26 cellular contexts compared by ENCODE assay signal in genomic region chr2:215697496-215697895, GRCh38.
"Had no signal": no experiment of that assay in that cellular context is flagged by ENCODE, and none has a peak within 500 bp of the region (broad histone marks: within the 10 kb centered on the region; RNA-seq: fewer than 3 reads in every experiment).

No MANE protein-coding gene starts in this region.

- H3K27me3 ChIP-seq: colonic mucosa, dorsolateral prefrontal cortex, left lung, pancreas, suprapubic skin, tibial artery had no signal

- H3K36me3 ChIP-seq: colonic mucosa, left lung, lower lobe of right lung, neutrophil, pancreas, suprapubic skin, tibial artery had no signal

- H3K27me3 Mint-ChIP-seq: activated CD4-positive, alpha-beta memory T cell treated with anti-CD3 and anti-CD28 coated beads for 36 hours; T-helper 17 cell had no signal

- H3K9me3 ChIP-seq: colonic mucosa, left lung, lower lobe of right lung, neutrophil, pancreas, psoas muscle, suprapubic skin, tibial artery had no signal

- H3K27ac Mint-ChIP-seq: activated CD4-positive, alpha-beta memory T cell treated with anti-CD3 and anti-CD28 coated beads for 36 hours; activated CD4-positive, alpha-beta T cell treated with anti-CD3 and anti-CD28 coated beads, Interleukin-2, amount 10 ng/mL, durations not matched to agents 24 days and 14 days; activated naive CD4-positive, alpha-beta T cell treated with anti-CD3 and anti-CD28 coated beads, Interleukin-2, amount 10 ng/mL, durations not matched to agents 7 days and 5 days; activated naive CD8-positive, alpha-beta T cell treated with anti-CD3 and anti-CD28 coated beads, Interleukin-2, amount 10 ng/mL, durations not matched to agents 7 days and 5 days; activated T-helper 1 cell treated with anti-CD3 and anti-CD28 coated beads, Interleukin-12 subunit alpha, Interleukin-12 subunit beta, Interleukin-2, Interleukin-4 antibody, amounts not matched to agents 30 ng/mL and 10 ng/mL and 1 ng/mL, durations not matched to agents 14 hours and 24 hours and 36 hours; naive B cell; nephron progenitor cell; T-helper 17 cell had no signal

- H3K4me3 Mint-ChIP-seq: activated CD4-positive, alpha-beta memory T cell treated with anti-CD3 and anti-CD28 coated beads for 36 hours; activated CD4-positive, alpha-beta T cell treated with anti-CD3 and anti-CD28 coated beads, Interleukin-2, amount 10 ng/mL, durations not matched to agents 24 days and 14 days; activated naive CD4-positive, alpha-beta T cell treated with anti-CD3 and anti-CD28 coated beads, Interleukin-2, amount 10 ng/mL, durations not matched to agents 7 days and 5 days; activated naive CD8-positive, alpha-beta T cell treated with anti-CD3 and anti-CD28 coated beads, Interleukin-2, amount 10 ng/mL, durations not matched to agents 7 days and 5 days; activated T-helper 1 cell treated with anti-CD3 and anti-CD28 coated beads, Interleukin-12 subunit alpha, Interleukin-12 subunit beta, Interleukin-2, Interleukin-4 antibody, amounts not matched to agents 30 ng/mL and 10 ng/mL and 1 ng/mL, durations not matched to agents 14 hours and 24 hours and 36 hours; naive B cell; nephron progenitor cell; T-helper 17 cell had no signal

- DNase-seq: activated CD4-positive, alpha-beta memory T cell treated with anti-CD3 and anti-CD28 coated beads for 36 hours; activated CD4-positive, alpha-beta T cell treated with anti-CD3 and anti-CD28 coated beads, Interleukin-2, amount 10 ng/mL, durations not matched to agents 24 days and 14 days; activated CD4-positive, CD25-positive, alpha-beta regulatory T cell treated with anti-CD3 and anti-CD28 coated beads, Interleukin-2, amount 50 U/mL, for 72 hours; activated CD8-positive, alpha-beta memory T cell treated with anti-CD3 and anti-CD28 coated beads, Interleukin-2, amount 50 U/mL, for 4 hours; activated gamma-delta T cell; activated naive CD4-positive, alpha-beta T cell treated with anti-CD3 and anti-CD28 coated beads, Interleukin-2, amount 10 ng/mL, durations not matched to agents 7 days and 5 days; activated naive CD8-positive, alpha-beta T cell treated with anti-CD3 and anti-CD28 coated beads, Interleukin-2, amount 10 ng/mL, durations not matched to agents 7 days and 5 days; activated T-cell treated with anti-CD3 and anti-CD28 coated beads, Interleukin-2, amount 50 U/mL, for 1 hour; amniotic stem cell; colonic mucosa; dorsolateral prefrontal cortex; effector memory CD4-positive, alpha-beta T cell; foreskin fibroblast; left lung; lower lobe of right lung; naive B cell; nephron progenitor cell; pancreas; psoas muscle; stimulated activated naive CD4-positive, alpha-beta T cell; T-helper 17 cell; tibial artery had no signal

- FAIRE-seq: islet of Langerhans, pancreas had no signal

- H3K36me3 Mint-ChIP-seq: activated CD4-positive, alpha-beta memory T cell treated with anti-CD3 and anti-CD28 coated beads for 36 hours; activated naive CD4-positive, alpha-beta T cell treated with anti-CD3 and anti-CD28 coated beads, Interleukin-2, amount 10 ng/mL, durations not matched to agents 7 days and 5 days; activated naive CD8-positive, alpha-beta T cell treated with anti-CD3 and anti-CD28 coated beads, Interleukin-2, amount 10 ng/mL, durations not matched to agents 7 days and 5 days had no signal

- H3K9me3 Mint-ChIP-seq: activated CD4-positive, alpha-beta memory T cell treated with anti-CD3 and anti-CD28 coated beads for 36 hours; activated naive CD4-positive, alpha-beta T cell treated with anti-CD3 and anti-CD28 coated beads, Interleukin-2, amount 10 ng/mL, durations not matched to agents 7 days and 5 days; activated T-helper 1 cell treated with anti-CD3 and anti-CD28 coated beads, Interleukin-12 subunit alpha, Interleukin-12 subunit beta, Interleukin-2, Interleukin-4 antibody, amounts not matched to agents 30 ng/mL and 10 ng/mL and 1 ng/mL, durations not matched to agents 14 hours and 24 hours and 36 hours had no signal

- ATAC-seq: left lung, psoas muscle, T-helper 17 cell had no signal

- H3K4me3 ChIP-seq: colonic mucosa, dorsolateral prefrontal cortex, left lung, lower lobe of right lung, pancreas, psoas muscle, suprapubic skin, tibial artery had no signal

- H3K27ac ChIP-seq: colonic mucosa, dorsolateral prefrontal cortex, left lung, lower lobe of right lung, neutrophil, pancreas, psoas muscle, suprapubic skin, tibial artery had no signal

- H3K4me1 Mint-ChIP-seq: activated CD4-positive, alpha-beta T cell treated with anti-CD3 and anti-CD28 coated beads, Interleukin-2, amount 10 ng/mL, durations not matched to agents 24 days and 14 days; activated naive CD4-positive, alpha-beta T cell treated with anti-CD3 and anti-CD28 coated beads, Interleukin-2, amount 10 ng/mL, durations not matched to agents 7 days and 5 days; activated naive CD8-positive, alpha-beta T cell treated with anti-CD3 and anti-CD28 coated beads, Interleukin-2, amount 10 ng/mL, durations not matched to agents 7 days and 5 days; naive B cell; T-helper 17 cell had no signal

- H3K4me1 ChIP-seq: colonic mucosa, pancreas, psoas muscle had no signal
